ENCODE assay signal across 8 cellular contexts in the genomic region with DNA sequence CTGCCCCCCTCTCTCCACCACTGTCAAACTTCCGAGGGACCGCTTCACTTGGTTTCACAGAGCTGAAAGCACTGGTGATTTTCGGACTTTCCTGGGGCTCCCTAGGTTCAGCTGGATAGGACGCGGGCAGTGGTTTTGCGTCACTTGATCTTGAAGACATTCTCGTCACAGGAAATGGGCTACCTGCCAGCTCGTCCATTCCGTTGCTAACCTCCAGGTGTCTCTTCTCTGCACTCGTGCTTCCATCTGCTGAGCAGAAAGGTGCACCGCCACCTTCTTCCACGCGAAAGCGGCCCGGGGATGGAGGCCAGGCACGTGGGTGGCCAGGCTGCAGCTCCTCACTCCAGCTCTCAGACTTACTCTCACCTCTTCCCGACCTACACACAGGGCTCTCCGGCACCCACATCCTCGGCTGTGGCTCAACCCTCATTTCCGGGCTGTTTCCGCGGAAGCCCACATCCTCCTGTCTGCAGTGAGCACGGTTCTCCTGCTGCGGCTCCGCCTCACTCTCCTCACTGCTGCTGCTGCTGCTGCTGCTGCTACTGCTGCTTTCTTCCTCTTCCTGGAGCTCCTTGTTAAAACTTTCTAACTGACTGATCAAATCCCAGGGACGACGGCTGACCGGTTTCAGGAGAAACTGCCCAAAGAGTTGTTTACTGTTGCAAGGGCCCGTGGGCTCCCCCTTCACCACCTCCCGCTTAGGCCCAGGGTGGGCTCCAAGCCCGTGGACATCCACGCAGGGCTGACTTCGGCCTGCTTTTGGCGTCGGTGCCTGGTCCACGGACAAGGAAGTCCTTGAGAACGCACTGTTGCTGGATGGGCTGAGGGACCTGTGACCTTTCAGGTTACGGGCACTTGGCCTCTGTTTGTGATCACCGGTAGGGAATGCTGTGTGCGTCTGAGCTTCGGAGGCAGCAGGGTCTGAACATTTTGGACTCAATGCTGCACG. TPM values are rescaled to one million over a fixed set of nuclear protein-coding genes. Genes with fewer than 3 reads are reported as not detected.
DNase-seq lines count a peak whose midpoint lies in the region; ATAC-seq and TF ChIP-seq lines count a peak whose summit lies in the region.

No MANE protein-coding gene starts in this region.

- no peak overlapping the region for H3K4me3 ChIP-seq in left lung

- H3K9me3 Mint-ChIP-seq in activated naive CD4-positive, alpha-beta T cell treated with anti-CD3 and anti-CD28 coated beads, Interleukin-2, amount 50 U/mL, for 72 hours = no peaks in the 10 kb centered on the region

- H3K27ac Mint-ChIP-seq in activated naive CD4-positive, alpha-beta T cell treated with anti-CD3 and anti-CD28 coated beads, Interleukin-2, amount 50 U/mL, for 72 hours = peak overlapping the region; percentile 24 to 29

- peak; percentile 81 for ATAC-seq in HG03135 (IDR thresholded peaks at IDR 0.05; ENCODE audit: unreplicated experiment)
- peak; percentile 98 for ATAC-seq in activated naive CD4-positive, alpha-beta T cell treated with anti-CD3 and anti-CD28 coated beads, Interleukin-2, amount 50 U/mL, for 72 hours
- ATAC-seq in left lung = peak; percentile 72

- peak overlapping the region in 1 of 2 donors; percentile 86 for H3K27ac ChIP-seq in left lung

- peak; percentile 49 for DNase-seq in SIG-M5 treated with dmso at 0.1 percent for 504 hours (lab: John Stamatoyannopoulos, UW; ENCODE audit: unreplicated experiment)
- DNase-seq in SIG-M5 (lab: John Stamatoyannopoulos, UW) = no peak
- DNase-seq in SW480 (ENCODE audit: low spot score) = peak; percentile 46
- peak; percentile 76 to 87 for DNase-seq in activated naive CD4-positive, alpha-beta T cell treated with anti-CD3 and anti-CD28 coated beads, Interleukin-2, amount 50 U/mL, for 72 hours (ENCODE audit: low spot score in 2 of 2)
- peak; percentile 60 to 88 for DNase-seq in left lung
- peak; percentile 56 to 73 for DNase-seq in stimulated activated CD8-positive, alpha-beta memory T cell treated with anti-CD3 and anti-CD28 coated beads, Interleukin-4, amount 100 ng/mL, for 4 hours (ENCODE audit: low read depth in 2 of 2, low spot score in 1 of 2)
- DNase-seq in NCI-H2227 (lab: John Stamatoyannopoulos, UW; ENCODE audit: unreplicated experiment) = no peak

- intact Hi-C loops in left lung (cut with DNase I) = no loop called here

- no peaks in the 10 kb centered on the region for H3K36me3 Mint-ChIP-seq in activated naive CD4-positive, alpha-beta T cell treated with anti-CD3 and anti-CD28 coated beads, Interleukin-2, amount 50 U/mL, for 72 hours

- H3K9me3 ChIP-seq in left lung = no peaks in the 10 kb centered on the region

- TF ChIP-seq CTCF in left lung (IDR thresholded peaks at IDR 0.05) = no peak

- H3K36me3 ChIP-seq in left lung = no peaks in the 10 kb centered on the region

- no peaks in the 10 kb centered on the region for H3K27me3 ChIP-seq in left lung

- peaks cover 8 to 40% of the 10 kb centered on the region in 2 donors for H3K4me1 ChIP-seq in left lung

RNA-seq across cellular contexts. Expression of a gene that starts 32.1 kb away (rescaled TPM):
- total RNA-seq in activated naive CD4-positive, alpha-beta T cell treated with anti-CD3 and anti-CD28 coated beads, Interleukin-2, amount 50 U/mL, for 72 hours = under 1 TPM; 0.02 to 0.05 TPM
- total RNA-seq in left lung = 10 to 100 TPM; 28.7 to 43.1 TPM

Comparison
In these comparisons a context has a peak if more than half of its experiments do, and no peak if none do; other contexts are left out.
1. DNase-seq: peak in SIG-M5 treated with dmso at 0.1 percent for 504 hours (single experiment), SW480 (single experiment), activated naive CD4-positive, alpha-beta T cell treated with anti-CD3 and anti-CD28 coated beads, Interleukin-2, amount 50 U/mL, for 72 hours (2 of 2), left lung (2 of 2) and stimulated activated CD8-positive, alpha-beta memory T cell treated with anti-CD3 and anti-CD28 coated beads, Interleukin-4, amount 100 ng/mL, for 4 hours (2 of 2); none in SIG-M5 (single experiment) and NCI-H2227 (single experiment).
2. RNA of a gene that starts 32.1 kb away (total RNA-seq): 28.7 to 43.1 TPM in left lung; 0.02 to 0.05 TPM in activated naive CD4-positive, alpha-beta T cell treated with anti-CD3 and anti-CD28 coated beads, Interleukin-2, amount 50 U/mL, for 72 hours; every median in the first group is over 10 times any median in the second.
3. Peak in every context shown above with its lines, with median percentiles within 50 percentile points of each other: ATAC-seq.